ENCODE assay signal across 15 cellular contexts in the genomic region with DNA sequence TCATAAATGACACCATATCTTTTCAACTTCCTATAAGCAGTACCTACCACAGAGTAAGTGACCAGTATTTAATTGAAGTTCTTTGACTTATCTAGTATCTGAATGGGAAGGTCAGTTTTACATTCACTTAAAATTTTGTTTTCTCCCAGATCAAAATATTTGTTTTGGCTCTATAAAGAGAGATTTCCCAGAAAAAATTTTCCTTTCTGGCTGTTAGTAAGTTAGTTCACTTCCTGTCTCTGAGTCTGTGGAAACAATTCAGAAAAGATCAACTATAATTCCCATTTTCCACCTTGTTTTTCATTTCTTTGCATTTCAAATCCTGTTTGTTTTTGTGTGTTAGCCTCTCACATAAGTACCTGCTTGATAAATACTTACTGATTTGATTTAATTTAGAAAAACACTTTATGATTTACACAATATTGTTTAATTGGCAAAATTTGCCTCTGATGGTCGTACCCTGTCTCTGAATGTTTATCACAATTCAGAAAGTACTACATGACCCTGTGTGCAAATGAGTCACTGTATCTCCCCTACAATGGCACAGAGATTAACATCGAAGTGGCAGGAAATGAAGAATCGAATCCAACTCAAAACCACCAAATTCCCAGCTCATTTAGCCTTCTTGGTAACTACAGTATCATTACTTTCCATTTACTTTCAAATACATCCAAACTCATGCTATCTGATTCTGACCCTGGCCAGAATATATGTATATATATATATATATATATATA. TPM values are rescaled to one million over a fixed set of nuclear protein-coding genes. Genes with fewer than 3 reads are reported as not detected.
DNase-seq lines count a peak whose midpoint lies in the region; ATAC-seq and TF ChIP-seq lines count a peak whose summit lies in the region.
"Had no signal": no experiment of that assay in that cellular context is flagged by ENCODE, and none has a peak within 500 bp of the region (broad histone marks: within the 10 kb centered on the region; RNA-seq: fewer than 3 reads in every experiment).

No MANE protein-coding gene starts in this region.

- no peaks in the 10 kb centered on the region for H3K9me3 ChIP-seq in skeletal muscle satellite cell (replicated peaks; ENCODE audit: low read length)

- H3K4me3 ChIP-seq in choroid plexus epithelial cell (ENCODE audit: low read depth, low read length) (no peak overlapping the region), skeletal muscle satellite cell (ENCODE audit: low read length) (no peak overlapping the region), H7 (ENCODE audit: insufficient read depth, low read depth, low read length) (no peak overlapping the region)
- H3K4me3 ChIP-seq: hepatocyte, lung had no signal

- ATAC-seq in GM19467 (IDR thresholded peaks at IDR 0.05; ENCODE audit: unreplicated experiment) (no peak), GM18505 (IDR thresholded peaks at IDR 0.05; ENCODE audit: unreplicated experiment) (no peak)
- ATAC-seq: activated CD4-positive, alpha-beta T cell treated with anti-CD3 and anti-CD28 coated beads for 36 hours had no signal

- TF ChIP-seq POLR2A in GM18505 (IDR thresholded peaks at IDR 0.05; ENCODE audit: borderline replicate concordance, extremely low read depth, insufficient read depth, insufficient read length): no peak

- H3K27me3 Mint-ChIP-seq in HFFc6 (ENCODE audit: insufficient read depth): no peaks in the 10 kb centered on the region; the same call in none of the 2 replicates

- H3K9ac ChIP-seq in skeletal muscle satellite cell (ENCODE audit: low read depth, low read length): no peak overlapping the region

- TF ChIP-seq CTCF in choroid plexus epithelial cell (conservative IDR thresholded peaks at IDR 0.05; ENCODE audit: low read depth, low read length) (no peak), HFFc6 (IDR thresholded peaks at IDR 0.05) (no peak)

- H3K27me3 ChIP-seq in skeletal muscle satellite cell (ENCODE audit: control insufficient read depth, insufficient read depth, low read length) (peaks cover 3% of the 10 kb centered on the region), H7 (ENCODE audit: control insufficient read depth, insufficient read depth, low read length) (no peaks in the 10 kb centered on the region)
- H3K27me3 ChIP-seq: hepatocyte had no signal

- H3K9me3 Mint-ChIP-seq in HFFc6: no peaks in the 10 kb centered on the region
- H3K9me3 Mint-ChIP-seq: endodermal cell had no signal

- H3K4me1 Mint-ChIP-seq in HFFc6 (ENCODE audit: low read depth): peaks cover 14% of the 10 kb centered on the region
- H3K4me1 Mint-ChIP-seq: IgD-negative memory B cell had no signal

- no peak overlapping the region for H3K27ac Mint-ChIP-seq in HFFc6
- H3K27ac Mint-ChIP-seq: activated CD4-positive, alpha-beta T cell treated with anti-CD3 and anti-CD28 coated beads for 36 hours; endodermal cell; IgD-negative memory B cell had no signal

- no peaks in the 10 kb centered on the region for H3K36me3 Mint-ChIP-seq in HFFc6 (ENCODE audit: low read depth)

- H3K4me1 ChIP-seq in skeletal muscle satellite cell (ENCODE audit: control insufficient read depth, insufficient read depth, low read length): peaks cover 9% of the 10 kb centered on the region

- DNase-seq in ELR (ENCODE audit: low read depth): peak; percentile 47
- peak; percentile 15 for DNase-seq in choroid plexus epithelial cell (ENCODE audit: low read depth)
- peak; percentile 29 for DNase-seq in iris pigment epithelial cell (ENCODE audit: low read depth)
- no peak for DNase-seq in HFFc6
- DNase-seq in H7: no peak
- DNase-seq: activated CD4-positive, alpha-beta T cell treated with anti-CD3 and anti-CD28 coated beads for 36 hours; endodermal cell; NCI-H1417 treated with DMSO at 0.1 percent for 48 hours; NCI-H510A had no signal

- no peak overlapping the region for H3K4me3 Mint-ChIP-seq in HFFc6
- H3K4me3 Mint-ChIP-seq: activated CD4-positive, alpha-beta T cell treated with anti-CD3 and anti-CD28 coated beads for 36 hours; endodermal cell; IgD-negative memory B cell had no signal

- H3K36me3 ChIP-seq in skeletal muscle satellite cell (ENCODE audit: insufficient read depth, low read length): no peaks in the 10 kb centered on the region
- H3K36me3 ChIP-seq in H7 (replicated peaks; ENCODE audit: control insufficient read depth, insufficient read depth, low read length): no peaks in the 10 kb centered on the region

- H3K4me2 ChIP-seq in skeletal muscle satellite cell (ENCODE audit: low read length): peak overlapping the region; percentile 28
- H3K4me2 ChIP-seq: hepatocyte had no signal

RNA-seq across cellular contexts. Expression of gene MED4, which starts 15.4 kb away (rescaled TPM):
- 14.6 and 19.0 TPM in 2 replicates for total RNA-seq in skeletal muscle satellite cell (2012; rRNA removed)
- 10 to 100 TPM; 36.1 to 43.7 (median 40.8) TPM for total RNA-seq in HFFc6 (2021; fragmentation: NEBNext Ultra II Directional; extraction: Animal tissue kit (Norgen Biotek cat#: 25700))
- 33.5 and 44.0 TPM in 2 replicates for total RNA-seq in H7 (2014; rRNA removed; shearing (Covaris generic))

Comparison
In these comparisons a context has a peak if more than half of its experiments do, and no peak if none do; other contexts are left out.
1. DNase-seq: peak in ELR (single experiment), choroid plexus epithelial cell (single experiment) and iris pigment epithelial cell (single experiment); none in HFFc6 (single experiment) and H7 (single experiment).